In the genomic region with DNA sequence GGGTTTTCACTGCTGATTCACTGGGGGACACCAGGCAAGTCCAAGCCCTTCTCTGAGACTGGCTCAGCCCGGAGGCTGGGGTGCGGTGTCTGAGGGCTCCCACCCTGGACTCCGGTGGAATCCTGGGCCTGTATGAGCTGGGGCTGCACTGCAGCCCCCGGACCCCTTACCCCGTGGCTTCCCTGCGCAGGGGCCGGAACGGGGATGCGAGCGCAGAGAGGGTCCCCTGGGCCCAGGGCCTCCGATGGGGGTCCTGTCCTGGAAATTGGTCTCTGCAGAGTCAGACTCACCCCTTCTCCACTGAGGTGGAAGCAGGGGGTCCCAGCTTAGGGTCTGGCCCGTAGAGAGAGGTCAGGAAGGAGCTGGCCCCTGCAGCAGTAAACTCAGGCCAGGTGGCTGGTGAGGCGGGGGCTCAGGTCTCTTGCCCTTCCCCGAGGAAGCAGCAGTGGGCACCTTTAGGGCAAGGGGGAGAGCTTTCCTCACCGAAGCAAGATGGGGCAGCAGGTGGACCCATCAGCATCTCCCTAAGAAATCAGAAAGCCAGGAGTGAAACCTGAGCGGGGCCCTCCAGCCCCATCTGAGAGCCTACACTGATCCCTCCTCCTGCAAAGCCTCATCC, we compare ENCODE assay signal across 1 cellular context.
TF ChIP-seq lines count a peak whose summit lies in the region.

No MANE protein-coding gene starts in this region.

TF ChIP-seq in endothelial cell of umbilical vein, 7 proteins besides CTCF, POLR2A, EP300 and RAD21 (continued from another document):
- TF ChIP-seq, protein P1, sequence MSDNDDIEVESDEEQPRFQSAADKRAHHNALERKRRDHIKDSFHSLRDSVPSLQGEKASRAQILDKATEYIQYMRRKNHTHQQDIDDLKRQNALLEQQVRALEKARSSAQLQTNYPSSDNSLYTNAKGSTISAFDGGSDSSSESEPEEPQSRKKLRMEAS (IDR thresholded peaks at IDR 0.05; ENCODE audit: insufficient read depth, insufficient read length) = no peak
- TF ChIP-seq JUN (IDR thresholded peaks at IDR 0.05; ENCODE audit: borderline replicate concordance, insufficient read depth, insufficient read length, low read depth) = no peak
- TF ChIP-seq MYC (IDR thresholded peaks at IDR 0.05; ENCODE audit: low read depth, low read length) = no peak
TF ChIP-seq in endothelial cell of umbilical vein: peak in this region for 0.
